Comparison of ENCODE assay signal across 8 cellular contexts in genomic region chr3:25661694-25662455, GRCh38. TPM values are rescaled to one million over a fixed set of nuclear protein-coding genes. Genes with fewer than 3 reads are reported as not detected.
DNase-seq lines count a peak whose midpoint lies in the region; ATAC-seq and TF ChIP-seq lines count a peak whose summit lies in the region.

No MANE protein-coding gene starts in this region.

- peak overlapping the region; percentile 3 to 100 (median 76) for H3K4me3 Mint-ChIP-seq in CD4-positive, alpha-beta memory T cell
- peak overlapping the region; percentile 31 to 99 (median 85) for H3K4me3 Mint-ChIP-seq in naive thymus-derived CD8-positive, alpha-beta T cell

- H3K4me1 Mint-ChIP-seq in CD4-positive, alpha-beta memory T cell = peaks cover 39 to 80% (median 61%) of the 10 kb centered on the region in 4 donors
- peaks cover 35 to 77% (median 66%) of the 10 kb centered on the region in 4 donors for H3K4me1 Mint-ChIP-seq in naive thymus-derived CD8-positive, alpha-beta T cell

- peaks cover 66% of the 10 kb centered on the region for H3K4me1 ChIP-seq in CD4-positive, alpha-beta memory T cell (ENCODE audit: insufficient read depth, low read length)
- H3K4me1 ChIP-seq in HUES48 (ENCODE audit: control insufficient read depth, insufficient read depth, low read length) = peaks cover 40% of the 10 kb centered on the region
- H3K4me1 ChIP-seq in mammary epithelial cell (ENCODE audit: insufficient read depth, low read length) = peaks cover 11% of the 10 kb centered on the region

- H3K27ac Mint-ChIP-seq in CD4-positive, alpha-beta memory T cell = peak overlapping the region in 4 of 7 donors; percentile 37 to 100 (median 62)
- H3K27ac Mint-ChIP-seq in naive thymus-derived CD8-positive, alpha-beta T cell = peak overlapping the region in 7 of 10 donors; percentile 18 to 74 (median 57)

- peaks cover 69% of the 10 kb centered on the region for H3K79me2 ChIP-seq in mammary epithelial cell (ENCODE audit: insufficient read depth, low read length)

- ATAC-seq in naive thymus-derived CD8-positive, alpha-beta T cell = no peak
- ATAC-seq in HG03521 (IDR thresholded peaks at IDR 0.05; ENCODE audit: unreplicated experiment) = no peak
- no peak for ATAC-seq in GM21825 (IDR thresholded peaks at IDR 0.05; ENCODE audit: unreplicated experiment)
- no peak for ATAC-seq in sciatic nerve

- TF ChIP-seq CTCF in mammary epithelial cell (conservative IDR thresholded peaks at IDR 0.05 in 1 of 2, IDR thresholded peaks at IDR 0.05 in 1 of 2; ENCODE audit: extremely low read depth in 1 of 2, insufficient read depth in 1 of 2, low read depth in 1 of 2, low read length in 2 of 2) = peak in 1 of 2 donors; percentile 20

- H3K4me3 ChIP-seq in CD4-positive, alpha-beta memory T cell (ENCODE audit: low read length in 2 of 2) = peak overlapping the region in 1 of 2 donors; percentile 19
- H3K4me3 ChIP-seq in HUES48 (ENCODE audit: low read depth, low read length) (peak overlapping the region; percentile 94), mammary epithelial cell (replicated peaks in 1 of 3; ENCODE audit: insufficient read depth in 1 of 3, low read depth in 2 of 3, low read length in 3 of 3) (peak overlapping the region; percentile 9 to 97 (median 93))

- CTCF ChIA-PET in CD4-positive, alpha-beta memory T cell (lab: Charles Lee; ENCODE audit: partially characterized antibody) = interaction anchor here (0.7 to 3.6 kb wide), 5 partner anchors 13 to 250 kb away, joined by 3 to 29 read pairs (median 11); no protein-coding TSS in a partner anchor
- CTCF ChIA-PET in mammary epithelial cell (lab: Charles Lee; ENCODE audit: low non-redundant PET) = no interaction called here

- no peak overlapping the region for H3K27ac ChIP-seq in CD4-positive, alpha-beta memory T cell (ENCODE audit: low read depth, low read length)
- H3K27ac ChIP-seq in HUES48 (ENCODE audit: low read depth, low read length) (no peak overlapping the region), mammary epithelial cell (ENCODE audit: insufficient read depth, low read depth, low read length) (peak overlapping the region; percentile 0)

- BruUV-seq in mammary epithelial cell (replicated peaks; lab: Mats Ljungman, UMichigan) = no TSS peak

- peak overlapping the region; percentile 88 for H3K4me2 ChIP-seq in mammary epithelial cell (ENCODE audit: insufficient read depth, low read depth, low read length)

- peaks cover 2% of the 10 kb centered on the region for H4K20me1 ChIP-seq in mammary epithelial cell (ENCODE audit: insufficient read depth, low read length)

- H3K36me3 Mint-ChIP-seq in CD4-positive, alpha-beta memory T cell = peaks cover 5 to 18% of the 10 kb centered on the region in 2 donors
- peaks cover 3 to 17% (median 5%) of the 10 kb centered on the region in 3 donors for H3K36me3 Mint-ChIP-seq in naive thymus-derived CD8-positive, alpha-beta T cell

- in situ Hi-C loops in mammary epithelial cell (cut with MboI; ENCODE audit: low sequenced_read_pairs in 2 of 2) = loop anchor here in 1 of 2 donors (25.0 kb wide), 1 partner anchor 200 kb away; no protein-coding TSS in a partner anchor

- no peaks in the 10 kb centered on the region for H3K9me3 Mint-ChIP-seq in CD4-positive, alpha-beta memory T cell
- H3K9me3 Mint-ChIP-seq in naive thymus-derived CD8-positive, alpha-beta T cell = peaks cover 0 to 3% (median 0%) of the 10 kb centered on the region in 9 donors

- H3K9me3 ChIP-seq in CD4-positive, alpha-beta memory T cell (ENCODE audit: control insufficient read depth in 1 of 2, low read length in 2 of 2) = no peaks in the 10 kb centered on the region
- no peaks in the 10 kb centered on the region for H3K9me3 ChIP-seq in HUES48 (ENCODE audit: control insufficient read depth, insufficient read depth, low read length)
- no peaks in the 10 kb centered on the region for H3K9me3 ChIP-seq in mammary epithelial cell (replicated peaks; ENCODE audit: insufficient read depth, low read length)

- no peak for DNase-seq in CD4-positive, alpha-beta memory T cell
- no peak for DNase-seq in mammary epithelial cell
- DNase-seq in naive thymus-derived CD8-positive, alpha-beta T cell = no peak
- DNase-seq in SK-N-DZ (ENCODE audit: low spot score) = no peak
- no peak for DNase-seq in sciatic nerve (ENCODE audit: low spot score)

- H3K36me3 ChIP-seq in CD4-positive, alpha-beta memory T cell (ENCODE audit: insufficient read depth, low read length) = no peaks in the 10 kb centered on the region
- H3K36me3 ChIP-seq in HUES48 (ENCODE audit: control insufficient read depth, insufficient read depth, low read length) = no peaks in the 10 kb centered on the region
- no peaks in the 10 kb centered on the region for H3K36me3 ChIP-seq in mammary epithelial cell (ENCODE audit: insufficient read depth, low read length)

- POLR2A ChIA-PET in CD4-positive, alpha-beta memory T cell (lab: Charles Lee; ENCODE audit: partially characterized antibody) = interaction anchor here (0.8 to 1.1 kb wide), 3 partner anchors 14 to 192 kb away, joined by 3 to 5 read pairs (median 3); partner anchors contain the start of gene NGLY1
- POLR2A ChIA-PET in naive thymus-derived CD8-positive, alpha-beta T cell (lab: Charles Lee) = interaction anchor here (2.2 kb wide), 1 partner anchor 50 kb away, joined by 4 read pairs; no protein-coding TSS in a partner anchor

- dilution Hi-C loops in mammary epithelial cell (cut with HindIII; ENCODE audit: low sequenced_read_pairs) = no loop called here

- no peaks in the 10 kb centered on the region for H3K27me3 Mint-ChIP-seq in CD4-positive, alpha-beta memory T cell
- peaks cover 0 to 2% (median 0%) of the 10 kb centered on the region in 5 donors for H3K27me3 Mint-ChIP-seq in naive thymus-derived CD8-positive, alpha-beta T cell

- no peak overlapping the region for H2AFZ ChIP-seq in mammary epithelial cell (ENCODE audit: low read depth, low read length)

- intact Hi-C loops in CD4-positive, alpha-beta memory T cell (cut with micrococcal nuclease) = loop anchor here (2.0 to 10.0 kb wide), 6 partner anchors 13 to 1820 kb away; partner anchors contain the start of genes NKIRAS1, RPL15 and SLC4A7
- intact Hi-C loops in mammary epithelial cell (cut with micrococcal nuclease) = loop anchor here (5.0 to 10.0 kb wide), 3 partner anchors 83 to 195 kb away; no protein-coding TSS in a partner anchor
- intact Hi-C loops in sciatic nerve (cut with DNase I) = no loop called here

- H3K27me3 ChIP-seq in CD4-positive, alpha-beta memory T cell (ENCODE audit: insufficient read depth, low read length) = no peaks in the 10 kb centered on the region
- H3K27me3 ChIP-seq in HUES48 (ENCODE audit: control insufficient read depth, insufficient read depth, low read length) = no peaks in the 10 kb centered on the region
- no peaks in the 10 kb centered on the region for H3K27me3 ChIP-seq in mammary epithelial cell (ENCODE audit: insufficient read depth, low read length)

- no peak overlapping the region for H3K9ac ChIP-seq in HUES48 (ENCODE audit: low read depth, low read length)
- no peak overlapping the region for H3K9ac ChIP-seq in mammary epithelial cell (ENCODE audit: insufficient read depth, low read length)

- WGBS in mammary epithelial cell (ENCODE audit: low coverage, missing lambda C conversion rate) = 41% methylated on average over 4 of the region's 4 CpGs

RNA-seq across cellular contexts. Expression of gene TOP2B, which starts 2.8 kb away (rescaled TPM):
- total RNA-seq in CD4-positive, alpha-beta memory T cell = 100 to 1,000 TPM; 161 to 175 TPM
- polyA plus RNA-seq in CD4-positive, alpha-beta memory T cell = 100 to 1,000 TPM in 1 of 2 donors, 10 to 100 TPM in 1; 28.9 to 105 TPM
- total RNA-seq in mammary epithelial cell (10 to 100 TPM; 46.3 to 72.4 TPM), sciatic nerve (125 TPM)
- polyA plus RNA-seq in mammary epithelial cell = 19.2 TPM
- polyA minus RNA-seq in mammary epithelial cell = 42.4 TPM
- total RNA-seq in naive thymus-derived CD8-positive, alpha-beta T cell = 100 to 1,000 TPM; 187 to 199 TPM
- 100 to 1,000 TPM in 1 of 3 donors, 10 to 100 TPM in 2; 65.7 to 122 (median 79.4) TPM for polyA plus RNA-seq in naive thymus-derived CD8-positive, alpha-beta T cell
- 212 and 233 TPM in 2 replicates for polyA plus RNA-seq in SK-N-DZ (2014; cell fraction: cytosol; rRNA removed)
- polyA plus RNA-seq in SK-N-DZ (2014; cell fraction: nucleus; rRNA removed) = 182 and 194 TPM in 2 replicates
